13 cellular contexts compared by ENCODE assay signal in the genomic region with DNA sequence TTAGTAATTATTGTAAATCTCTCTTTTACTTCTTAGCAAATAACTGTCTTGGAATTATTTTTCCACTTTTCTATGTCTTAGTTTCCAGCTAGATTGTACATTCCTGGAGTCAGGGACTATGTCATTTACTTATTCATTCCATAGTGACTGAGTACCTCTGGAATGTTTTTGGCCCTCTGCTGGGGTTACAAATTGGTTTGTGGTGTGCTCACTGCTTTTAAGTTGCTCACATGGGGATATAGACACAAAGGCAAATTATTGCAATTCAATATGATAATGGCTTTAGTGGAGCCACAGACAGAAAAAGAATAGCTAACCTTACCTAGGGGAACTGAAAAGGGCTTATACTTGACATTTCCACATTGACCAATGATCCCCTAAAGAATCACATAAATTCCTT.
DNase-seq lines count a peak whose midpoint lies in the region; ATAC-seq, FAIRE-seq and TF ChIP-seq lines count a peak whose summit lies in the region.
"Had no signal": no experiment of that assay in that cellular context is flagged by ENCODE, and none has a peak within 500 bp of the region (broad histone marks: within the 10 kb centered on the region; RNA-seq: fewer than 3 reads in every experiment).

No MANE protein-coding gene starts in this region.

- H3K4me1 ChIP-seq in SJSA1 (replicated peaks) (peaks cover 43% of the 10 kb centered on the region), skeletal muscle satellite cell (ENCODE audit: control insufficient read depth, insufficient read depth, low read length) (peaks cover 26% of the 10 kb centered on the region), ovary (ENCODE audit: insufficient read depth) (no peaks in the 10 kb centered on the region)
- H3K4me1 ChIP-seq: lower lobe of right lung had no signal

- H3K27ac ChIP-seq in SJSA1 (peak overlapping the region; percentile 99), ovary (no peak overlapping the region)
- H3K27ac ChIP-seq: lower lobe of right lung had no signal

- no peak for TF ChIP-seq EP300 in ovary (IDR thresholded peaks at IDR 0.05)

- H3K4me3 ChIP-seq in SJSA1 = no peak overlapping the region
- H3K4me3 ChIP-seq in fibroblast of pulmonary artery (replicated peaks; ENCODE audit: low read depth, low read length) = no peak overlapping the region
- peak overlapping the region; percentile 10 for H3K4me3 ChIP-seq in skeletal muscle satellite cell (ENCODE audit: low read length)
- H3K4me3 ChIP-seq in ovary = no peak overlapping the region
- H3K4me3 ChIP-seq: lower lobe of right lung had no signal

- intact Hi-C loops in ovary (cut with DNase I) = no loop called here

- H3K36me3 ChIP-seq in SJSA1 (no peaks in the 10 kb centered on the region), skeletal muscle satellite cell (ENCODE audit: insufficient read depth, low read length) (no peaks in the 10 kb centered on the region), ovary (no peaks in the 10 kb centered on the region)
- H3K36me3 ChIP-seq: lower lobe of right lung had no signal

- no peak for TF ChIP-seq POLR2A in H54 (IDR thresholded peaks at IDR 0.05; ENCODE audit: low read depth, low read length)
- no peak for TF ChIP-seq POLR2A in ovary (IDR thresholded peaks at IDR 0.05)
- no peak for TF ChIP-seq POLR2A in GM12891 (IDR thresholded peaks at IDR 0.05; ENCODE audit: low read depth, low read length)

- FAIRE-seq in H54 (lab: Jason Lieb, UNC) (peak; percentile 75), GM12891 (lab: Jason Lieb, UNC) (no peak)
- FAIRE-seq: endometrium had no signal

- H3K27me3 ChIP-seq in SJSA1 (replicated peaks) (no peaks in the 10 kb centered on the region), skeletal muscle satellite cell (ENCODE audit: control insufficient read depth, insufficient read depth, low read length) (no peaks in the 10 kb centered on the region), ovary (no peaks in the 10 kb centered on the region)

- peak overlapping the region; percentile 39 for H3K9ac ChIP-seq in skeletal muscle satellite cell (ENCODE audit: low read depth, low read length)

- TF ChIP-seq CTCF in fibroblast of pulmonary artery (IDR thresholded peaks at IDR 0.05; ENCODE audit: low read length, missing control alignments) (no peak), ovary (IDR thresholded peaks at IDR 0.05) (no peak)

- H3K9me3 ChIP-seq in SJSA1 (replicated peaks) (no peaks in the 10 kb centered on the region), skeletal muscle satellite cell (replicated peaks; ENCODE audit: low read length) (no peaks in the 10 kb centered on the region), ovary (no peaks in the 10 kb centered on the region)
- H3K9me3 ChIP-seq: lower lobe of right lung had no signal

- no peak for ATAC-seq in GM19452 (IDR thresholded peaks at IDR 0.05; ENCODE audit: unreplicated experiment)
- ATAC-seq: lower lobe of right lung had no signal

- peak overlapping the region; percentile 44 for H3K4me2 ChIP-seq in skeletal muscle satellite cell (ENCODE audit: low read length)

- DNase-seq in H54 (ENCODE audit: insufficient read length, low spot score) (peak; percentile 58), SJSA1 (ENCODE audit: low read depth in 1 of 2, low spot score in 2 of 2) (peak; percentile 76 to 91), fibroblast of pulmonary artery (ENCODE audit: low read depth) (peak; percentile 93), ovary (no peak), NCI-H1436 (lab: John Stamatoyannopoulos, UW) (no peak), GM12891 (ENCODE audit: insufficient read length, low spot score) (no peak)
- DNase-seq: activated CD4-positive, alpha-beta T cell treated with anti-CD3 and anti-CD28 coated beads for 4 hours; activated naive CD4-positive, alpha-beta T cell treated with anti-CD3 and anti-CD28 coated beads for 36 hours; lower lobe of right lung; Right ventricle myocardium superior had no signal

TF ChIP-seq in GM12891, 5 proteins besides CTCF, POLR2A, EP300 and RAD21:
- TF ChIP-seq PAX5 (IDR thresholded peaks at IDR 0.05; ENCODE audit: insufficient read depth, low read length, severe bottlenecking) (no peak), POU2F2 (IDR thresholded peaks at IDR 0.05; ENCODE audit: low read depth, low read length) (no peak), POLR2AphosphoS5 (IDR thresholded peaks at IDR 0.05; ENCODE audit: low read depth, low read length) (no peak), SPI1 (IDR thresholded peaks at IDR 0.05; ENCODE audit: low read depth, low read length) (no peak)

Comparison
In these comparisons a context has a peak if more than half of its experiments do, and no peak if none do; other contexts are left out.
1. DNase-seq: peak in H54 (single experiment), SJSA1 (2 of 2) and fibroblast of pulmonary artery (single experiment); none in ovary (0 of 5), NCI-H1436 (single experiment) and GM12891 (single experiment).